In the genomic region with DNA sequence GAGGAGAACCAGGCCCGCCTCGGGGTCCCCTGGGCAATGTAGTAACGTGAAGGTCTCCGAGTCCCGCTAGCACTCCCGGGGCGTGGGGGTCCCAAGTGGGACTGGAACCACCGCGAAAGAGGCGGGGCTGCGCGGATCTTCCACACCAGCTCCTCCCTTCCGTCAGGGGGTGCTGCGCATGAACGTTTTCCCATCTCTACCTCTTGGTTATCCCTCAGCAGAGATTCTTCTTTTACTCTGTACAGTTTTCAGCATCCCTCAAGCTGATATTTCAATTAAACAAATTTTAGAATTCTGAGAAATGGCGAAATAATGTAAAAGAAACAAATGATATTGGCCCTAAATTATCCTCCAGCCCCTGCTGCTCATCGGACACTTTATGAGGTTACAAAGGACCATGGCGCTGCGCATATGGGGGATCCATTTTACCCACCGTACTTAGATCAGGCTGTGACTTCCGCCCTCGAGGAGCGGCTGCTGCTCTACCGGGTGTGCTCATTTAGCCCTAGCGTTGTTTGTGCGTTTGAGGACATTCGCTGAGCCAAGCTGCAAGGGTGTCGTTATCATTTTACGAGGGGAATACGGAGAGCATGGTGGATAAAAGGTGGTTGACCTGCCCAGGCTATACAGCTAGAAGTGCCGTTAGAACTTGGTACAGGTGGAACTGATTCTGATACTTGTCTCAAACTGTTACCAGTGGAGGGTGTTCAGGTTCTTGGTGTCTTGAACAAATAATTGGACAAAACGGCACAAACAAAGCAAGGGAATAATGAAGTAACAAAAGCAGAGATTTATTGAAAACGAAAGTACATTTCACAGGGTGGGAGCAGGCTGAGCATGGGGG, we compare ENCODE assay signal across 8 cellular contexts.
DNase-seq lines count a peak whose midpoint lies in the region; ATAC-seq, FAIRE-seq and TF ChIP-seq lines count a peak whose summit lies in the region.

No MANE protein-coding gene starts in this region.

- FAIRE-seq in GM12891 (lab: Jason Lieb, UNC) (peak; percentile 95), urothelium cell line (lab: Jason Lieb, UNC) (peak; percentile 23)

- H3K4me3 ChIP-seq in right cardiac atrium (ENCODE audit: low read length) (peak overlapping the region; percentile 77), psoas muscle (peak overlapping the region; percentile 75)

- H3K36me3 ChIP-seq in psoas muscle (ENCODE audit: insufficient read depth in 1 of 2, low read depth in 1 of 2): no peaks in the 10 kb centered on the region

- peak; percentile 75 for TF ChIP-seq POLR2A in GM12891 (IDR thresholded peaks at IDR 0.05; ENCODE audit: low read depth, low read length)

- peak; percentile 73 for ATAC-seq in HG02763 (IDR thresholded peaks at IDR 0.05; ENCODE audit: unreplicated experiment)
- ATAC-seq in right cardiac atrium: peak; percentile 95
- ATAC-seq in psoas muscle: peak; percentile 92 to 95 (median 94)

- H3K27ac ChIP-seq in right cardiac atrium (ENCODE audit: low read length) (peak overlapping the region; percentile 93), psoas muscle (peak overlapping the region; percentile 86)

- WGBS in right cardiac atrium: under 1% methylated on average over 33 of the region's 33 CpGs
- 0 to 1% (median 0%) methylated on average over 33 of the region's 33 CpGs for WGBS in psoas muscle, 3 donors

- H3K27me3 ChIP-seq in right cardiac atrium (ENCODE audit: control insufficient read depth, insufficient read depth) (no peaks in the 10 kb centered on the region), psoas muscle (ENCODE audit: insufficient read depth in 3 of 3, low read length in 2 of 3) (no peaks in the 10 kb centered on the region)

- peak; percentile 61 for TF ChIP-seq CTCF in psoas muscle (IDR thresholded peaks at IDR 0.05)

- DNase-seq in GM12891 (ENCODE audit: insufficient read length, low spot score): peak; percentile 43
- DNase-seq in NCI-H1417 treated with DMSO at 0.1 percent for 48 hours (lab: John Stamatoyannopoulos, UW): peak; percentile 96
- DNase-seq in T follicular helper cell (ENCODE audit: low read depth): peak; percentile 67
- peak; percentile 23 to 91 (median 74) for DNase-seq in amygdala (lab: John Stamatoyannopoulos, UW)
- peak; percentile 83 to 92 (median 89) for DNase-seq in right cardiac atrium
- DNase-seq in psoas muscle: peak; percentile 76 to 89
- peak; percentile 88 for DNase-seq in urothelium cell line (ENCODE audit: low spot score)

- H3K4me1 ChIP-seq in right cardiac atrium (ENCODE audit: control insufficient read depth, insufficient read depth, low read length) (no peaks in the 10 kb centered on the region), psoas muscle (peaks cover 4% of the 10 kb centered on the region)

- intact Hi-C loops in right cardiac atrium (cut with DNase I) (no loop called here), psoas muscle (cut with DNase I) (loop anchor here in 1 of 2 donors (5.0 to 10.0 kb wide), 2 partner anchors 76 to 219 kb away; a partner anchor contains a TSS)

- H3K9me3 ChIP-seq in right cardiac atrium (ENCODE audit: control insufficient read depth, low read length): no peaks in the 10 kb centered on the region
- no peaks in the 10 kb centered on the region for H3K9me3 ChIP-seq in psoas muscle

TF ChIP-seq in GM12891, 5 proteins besides CTCF, POLR2A, EP300 and RAD21:
- peak; percentile 77 for TF ChIP-seq POLR2AphosphoS5 (IDR thresholded peaks at IDR 0.05; ENCODE audit: low read depth, low read length)
- TF ChIP-seq POU2F2 (IDR thresholded peaks at IDR 0.05; ENCODE audit: low read depth, low read length): peak; percentile 92
- peak; percentile 43; the same call in 1 of the 2 replicates for TF ChIP-seq SPI1 (IDR thresholded peaks at IDR 0.05; ENCODE audit: low read depth, low read length)
- no peak for TF ChIP-seq PAX5 (IDR thresholded peaks at IDR 0.05; ENCODE audit: insufficient read depth, low read length, severe bottlenecking)
- peak; percentile 74 for TF ChIP-seq TAF1 (IDR thresholded peaks at IDR 0.05; ENCODE audit: low read depth, low read length)

Comparison
In these comparisons a context has a peak if more than half of its experiments do, and no peak if none do; other contexts are left out.
1. Peak in every context shown above with its lines: DNase-seq, ATAC-seq, H3K4me3 ChIP-seq and H3K27ac ChIP-seq.
2. DNase-seq: peak in every context shown above with its lines; median percentile 96 in NCI-H1417 treated with DMSO at 0.1 percent for 48 hours; 89 in right cardiac atrium; 88 in urothelium cell line; 82 in psoas muscle; 74 in amygdala; 67 in T follicular helper cell; 43 in GM12891.